Comparison of ENCODE assay signal across 8 cellular contexts in the genomic region with DNA sequence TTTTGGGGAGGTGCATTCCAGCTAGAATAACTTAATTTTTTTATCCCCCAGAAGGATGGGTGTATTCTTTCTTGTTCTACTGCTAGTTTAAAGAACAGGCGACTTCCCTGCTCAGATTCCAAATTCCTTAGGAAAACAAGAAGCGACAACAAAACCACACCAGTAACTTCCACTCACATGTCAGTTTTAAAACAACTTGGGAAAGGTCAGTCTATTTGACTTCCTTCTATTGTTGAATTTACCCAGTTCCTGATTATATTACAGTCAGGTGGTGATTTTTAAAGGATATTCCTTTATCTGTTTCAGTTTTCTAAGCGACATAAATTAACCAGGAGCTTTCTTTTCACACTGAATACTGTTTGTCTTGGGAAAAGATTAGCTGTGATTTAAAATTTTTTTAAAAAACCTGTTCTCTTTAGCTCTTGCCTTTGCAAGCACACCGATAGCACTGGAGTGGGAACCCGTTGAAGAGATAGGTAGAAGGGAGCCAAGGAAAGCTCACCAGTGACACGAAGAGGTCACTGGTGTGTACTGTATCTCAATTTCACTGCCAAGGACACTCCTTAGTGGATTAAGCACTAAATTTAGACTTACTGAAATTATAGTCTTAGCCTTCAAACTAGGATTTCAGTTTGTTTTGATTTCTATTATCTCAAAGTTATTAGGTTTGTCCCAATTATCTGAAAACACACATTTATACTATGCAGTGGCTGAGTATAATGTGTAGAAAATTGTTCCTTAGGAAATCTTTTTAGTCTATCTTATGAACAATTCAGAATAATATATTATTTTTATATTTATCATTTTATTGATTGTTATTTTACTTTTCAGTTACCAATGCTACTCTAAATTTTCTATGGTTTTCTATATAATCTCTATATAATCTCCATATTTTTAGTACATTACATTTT. TPM values are rescaled to one million over a fixed set of nuclear protein-coding genes. Genes with fewer than 3 reads are reported as not detected.
DNase-seq lines count a peak whose midpoint lies in the region; ATAC-seq and TF ChIP-seq lines count a peak whose summit lies in the region.

No MANE protein-coding gene starts in this region.

- TF ChIP-seq EP300 in transverse colon (IDR thresholded peaks at IDR 0.05; ENCODE audit: low read depth), result no peak

- ATAC-seq in lower lobe of right lung, result peak; percentile 85 to 93

- H3K9me3 ChIP-seq in OCI-LY3 (ENCODE audit: insufficient read depth, low read length), result no peaks in the 10 kb centered on the region
- H3K9me3 ChIP-seq in colonic mucosa, result no peaks in the 10 kb centered on the region
- no peaks in the 10 kb centered on the region for H3K9me3 ChIP-seq in lower lobe of right lung
- no peaks in the 10 kb centered on the region for H3K9me3 ChIP-seq in transverse colon

- WGBS in transverse colon (ENCODE audit: low coverage in 1 of 2), 2 donors, result 10 to 17% methylated on average over 6 of the region's 6 CpGs

- no peak for TF ChIP-seq POLR2A in transverse colon (IDR thresholded peaks at IDR 0.05)

- no peaks in the 10 kb centered on the region for H4K20me1 ChIP-seq in OCI-LY3 (ENCODE audit: insufficient read depth, low read length)

- intact Hi-C loops in colonic mucosa (cut with DNase I) (loop anchor here (10.0 kb wide), 1 partner anchor 475 kb away; no protein-coding TSS in a partner anchor), lower lobe of right lung (cut with DNase I) (no loop called here), transverse colon (cut with DNase I; ENCODE audit: low total_unique reads) (no loop called here)

- H3K27ac ChIP-seq in OCI-LY3 (ENCODE audit: low read length) (no peak overlapping the region), colonic mucosa (no peak overlapping the region), lower lobe of right lung (no peak overlapping the region), transverse colon (peak overlapping the region; percentile 18 to 56 (median 31))

- in situ Hi-C loops in transverse colon (cut with MboI; ENCODE audit: low pct_ligation_motif_present in 1 of 4, low pct_unique_long_range_greater_than_20kb in 1 of 4, low sequenced_read_pairs in 3 of 4), result loop anchor here in 3 of 4 donors (10.0 to 25.0 kb wide), 3 partner anchors 565 to 575 kb away; no protein-coding TSS in a partner anchor

- H3K9ac ChIP-seq in OCI-LY3 (ENCODE audit: low read length) (no peak overlapping the region), colonic mucosa (ENCODE audit: low read depth in 2 of 2, low read length in 2 of 2) (no peak overlapping the region)

- TF ChIP-seq CTCF in OCI-LY3 (IDR thresholded peaks at IDR 0.05; ENCODE audit: low read depth, low read length) (peak; percentile 80), colonic mucosa (IDR thresholded peaks at IDR 0.05) (peak; percentile 63), lower lobe of right lung (IDR thresholded peaks at IDR 0.05) (peak; percentile 60), transverse colon (IDR thresholded peaks at IDR 0.05) (peak; percentile 64 to 79 (median 67))

- H3K4me3 ChIP-seq in OCI-LY3 (ENCODE audit: low read length) (peak overlapping the region; percentile 43), colonic mucosa (no peak overlapping the region), lower lobe of right lung (peak overlapping the region; percentile 17), transverse colon (peak overlapping the region in 1 of 4 donors; percentile 26)

- no peaks in the 10 kb centered on the region for H3K27me3 ChIP-seq in OCI-LY3 (ENCODE audit: low read depth, low read length)
- no peaks in the 10 kb centered on the region for H3K27me3 ChIP-seq in colonic mucosa
- H3K27me3 ChIP-seq in lower lobe of right lung (ENCODE audit: low read depth), result no peaks in the 10 kb centered on the region
- no peaks in the 10 kb centered on the region for H3K27me3 ChIP-seq in transverse colon

- H3K79me2 ChIP-seq in OCI-LY3 (ENCODE audit: low read length), result no peaks in the 10 kb centered on the region

- DNase-seq in stimulated activated CD4-positive, alpha-beta T cell treated with anti-CD3 and anti-CD28 coated beads, Interleukin-15, amount 100 ng/mL, for 24 hours, result peak; percentile 15
- no peak for DNase-seq in stimulated activated CD4-positive, alpha-beta T cell treated with anti-CD3 and anti-CD28 coated beads, Interleukin-2, amount 100 ng/mL, for 24 hours
- DNase-seq in HCEC 1CT (peak; percentile 66), LHCN-M2 (ENCODE audit: low read depth) (peak; percentile 75), colonic mucosa (peak; percentile 70), lower lobe of right lung (no peak), transverse colon (peak; percentile 63)

- 0 out of 2 replicates have a peak overlapping the region, but pooled peaks have one; percentile 33 for H2AFZ ChIP-seq in OCI-LY3 (ENCODE audit: low read depth, low read length)

- H3K4me1 ChIP-seq in OCI-LY3 (ENCODE audit: low read length) (peaks cover 5% of the 10 kb centered on the region), colonic mucosa (no peaks in the 10 kb centered on the region), lower lobe of right lung (no peaks in the 10 kb centered on the region), transverse colon (peaks cover 0 to 12% (median 5%) of the 10 kb centered on the region in 4 donors)

- H3K4me2 ChIP-seq in OCI-LY3 (ENCODE audit: low read length), result peak overlapping the region; percentile 63

- no peaks in the 10 kb centered on the region for H3K36me3 ChIP-seq in OCI-LY3 (replicated peaks; ENCODE audit: low read depth, low read length)
- no peaks in the 10 kb centered on the region for H3K36me3 ChIP-seq in colonic mucosa
- no peaks in the 10 kb centered on the region for H3K36me3 ChIP-seq in lower lobe of right lung
- no peaks in the 10 kb centered on the region for H3K36me3 ChIP-seq in transverse colon

RNA-seq across cellular contexts. Expression of a gene that starts 22.3 kb away (rescaled TPM):
- total RNA-seq in LHCN-M2 (2014; rRNA removed) (95.0 and 98.7 TPM in 2 replicates), colonic mucosa (100 to 1,000 TPM; 228 to 242 TPM), lower lobe of right lung (62.1 TPM), transverse colon (100 to 1,000 TPM in 2 of 4 donors, 10 to 100 TPM in 2; 64.2 to 118 (median 90.5) TPM)
- 85.7 TPM for polyA plus RNA-seq in LHCN-M2 (2012)

Comparison
In these comparisons a context has a peak if more than half of its experiments do, and no peak if none do; other contexts are left out.
1. DNase-seq: peak in stimulated activated CD4-positive, alpha-beta T cell treated with anti-CD3 and anti-CD28 coated beads, Interleukin-15, amount 100 ng/mL, for 24 hours (single experiment), HCEC 1CT (single experiment), LHCN-M2 (single experiment), colonic mucosa (single experiment) and transverse colon (single experiment); none in stimulated activated CD4-positive, alpha-beta T cell treated with anti-CD3 and anti-CD28 coated beads, Interleukin-2, amount 100 ng/mL, for 24 hours (0 of 2) and lower lobe of right lung (single experiment).
2. H3K27ac ChIP-seq: peak in transverse colon (4 of 4); none in OCI-LY3 (single experiment), colonic mucosa (single experiment) and lower lobe of right lung (single experiment).
3. Peak in every context shown above with its lines, with median percentiles within 50 percentile points of each other: CTCF ChIP-seq.